12 cellular contexts compared by ENCODE assay signal in the genomic region with DNA sequence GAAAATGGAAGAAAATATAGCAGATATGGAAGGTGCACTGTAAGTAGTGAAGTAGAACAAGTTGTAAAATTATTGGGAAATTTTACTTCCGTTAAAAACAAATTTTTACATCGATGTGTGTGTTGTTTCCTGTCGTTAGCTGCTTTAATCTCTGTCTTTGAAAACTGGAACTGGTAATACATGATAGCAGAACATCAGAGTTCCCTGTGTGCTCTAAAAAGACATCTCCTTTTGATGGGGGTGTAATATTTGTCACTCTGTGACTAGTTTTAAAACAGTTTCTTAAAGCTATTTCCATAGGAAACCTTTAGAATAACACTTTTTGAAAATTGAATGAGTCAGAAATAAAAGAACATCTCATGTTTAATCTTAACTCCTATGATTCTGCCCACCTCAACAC.
"Had no signal": no experiment of that assay in that cellular context is flagged by ENCODE, and none has a peak within 500 bp of the region (broad histone marks: within the 10 kb centered on the region; RNA-seq: fewer than 3 reads in every experiment).

No MANE protein-coding gene starts in this region.

- H3K9me3 ChIP-seq: ovary, SJSA1, transverse colon had no signal

- H3K4me3 Mint-ChIP-seq: neural crest cell had no signal

- H3K27me3 ChIP-seq: ovary, SJSA1, transverse colon had no signal

- H3K9me3 Mint-ChIP-seq: neural crest cell had no signal

- DNase-seq: anterior cingulate cortex, hippocampal formation, ovary, substantia nigra, SW 1271, T-helper 9 cell, transverse colon had no signal

- FAIRE-seq: endometrium had no signal

- ATAC-seq: esophagus mucosa had no signal

- H3K4me3 ChIP-seq: ovary, SJSA1, transverse colon had no signal

- H3K36me3 ChIP-seq: ovary had no signal

- H3K27ac ChIP-seq: ovary, SJSA1, transverse colon, VCaP had no signal

- H3K4me1 ChIP-seq: transverse colon had no signal
